Comparison of ENCODE assay signal across 1 cellular context in the genomic region with DNA sequence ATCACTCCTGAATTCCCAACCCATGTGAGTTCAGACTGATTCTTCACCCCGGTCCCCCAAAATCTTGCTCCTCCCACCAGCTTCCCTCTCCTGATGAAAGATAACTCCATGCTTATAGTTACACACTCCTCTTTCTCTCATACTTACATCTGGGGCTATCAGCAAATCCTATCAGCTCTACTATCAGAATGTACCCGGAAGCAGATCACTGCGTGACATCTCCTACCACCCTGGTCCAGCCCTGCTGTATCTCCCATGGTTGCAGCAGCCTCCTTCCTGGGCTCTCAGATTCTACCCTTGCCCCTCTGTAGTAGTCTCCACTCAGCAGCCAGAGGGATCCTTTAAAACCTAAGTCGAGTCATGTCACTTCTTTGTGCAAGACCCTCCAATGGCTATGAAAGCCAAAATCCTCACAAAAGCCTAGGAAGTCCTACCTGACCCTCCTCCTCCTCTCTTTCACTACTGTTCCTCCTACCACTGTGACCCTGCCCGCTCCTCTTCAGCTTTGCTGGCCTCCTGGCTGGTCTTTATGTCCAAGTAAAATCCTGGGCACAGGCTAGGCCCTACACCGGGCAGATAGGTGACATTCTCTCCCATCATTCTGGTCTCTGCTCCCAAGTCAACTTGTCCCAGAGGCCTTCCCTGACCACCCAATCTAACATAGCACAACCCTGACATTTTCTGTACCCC.
TF ChIP-seq lines count a peak whose summit lies in the region.

No MANE protein-coding gene starts in this region.

TF ChIP-seq in K562, 482 proteins besides CTCF, POLR2A, EP300 and RAD21 (continued from another document and continues in another):
- TF ChIP-seq JUND (IDR thresholded peaks at IDR 0.05; ENCODE audit: borderline replicate concordance, low read depth, low read length) (no peak), JUND (tag; IDR thresholded peaks at IDR 0.05; ENCODE audit: borderline replicate concordance, low read depth, low read length) (no peak; the same call in 2 of the 3 replicates), BHLHE40 (IDR thresholded peaks at IDR 0.05; ENCODE audit: low read length) (no peak), ZBTB26 (CRISPR knock-in tag; IDR thresholded peaks at IDR 0.05) (no peak), ELF1 (tag; IDR thresholded peaks at IDR 0.05) (peak; percentile 40; the same call in 1 of the 2 replicates), SNRNP70 (optimal IDR thresholded peaks at IDR 0.05; ENCODE audit: low read depth, low read length) (no peak), NR0B1 (IDR thresholded peaks at IDR 0.05; ENCODE audit: partially characterized antibody) (no peak), NR4A1 (CRISPR knock-in tag; IDR thresholded peaks at IDR 0.05) (no peak), NR4A1 (tag; IDR thresholded peaks at IDR 0.05) (peak; percentile 52; the same call in 1 of the 2 replicates), SREBF2 (CRISPR knock-in tag; IDR thresholded peaks at IDR 0.05) (no peak), CXXC5 (CRISPR knock-in tag; IDR thresholded peaks at IDR 0.05) (peak; percentile 28), KDM5B (IDR thresholded peaks at IDR 0.05; ENCODE audit: insufficient replicate concordance, low read depth, low read length) (no peak), ZBTB40 (IDR thresholded peaks at IDR 0.05) (peak; percentile 40; the same call in 1 of the 2 replicates), ZBTB40 (CRISPR knock-in tag; IDR thresholded peaks at IDR 0.05) (no peak), SIX5 (IDR thresholded peaks at IDR 0.05; ENCODE audit: borderline replicate concordance in 1 of 2, insufficient read depth in 1 of 2, low read depth in 1 of 2, low read length in 2 of 2) (0 out of 4 replicates have a peak, but pooled peaks of 1 of the 2 experiments have one; percentile 15), GTF3C2 (IDR thresholded peaks at IDR 0.05; ENCODE audit: borderline replicate concordance, extremely low read depth, insufficient read length) (no peak), ETS1 (conservative IDR thresholded peaks at IDR 0.05; ENCODE audit: control insufficient read depth, low read depth, low read length) (no peak), CTBP1 (IDR thresholded peaks at IDR 0.05; ENCODE audit: borderline replicate concordance) (peak; percentile 54; the same call in 1 of the 2 replicates), ZNF324 (CRISPR knock-in tag; IDR thresholded peaks at IDR 0.05) (no peak), EGR1 (conservative IDR thresholded peaks at IDR 0.05) (0 out of 2 replicates have a peak, but pooled peaks have one; percentile 16), THRB (CRISPR knock-in tag; conservative IDR thresholded peaks at IDR 0.05) (no peak), XRCC3 (IDR thresholded peaks at IDR 0.05) (no peak), EHMT2 (IDR thresholded peaks at IDR 0.05) (no peak), THRA (IDR thresholded peaks at IDR 0.05) (no peak)
- TF ChIP-seq, protein P1, sequence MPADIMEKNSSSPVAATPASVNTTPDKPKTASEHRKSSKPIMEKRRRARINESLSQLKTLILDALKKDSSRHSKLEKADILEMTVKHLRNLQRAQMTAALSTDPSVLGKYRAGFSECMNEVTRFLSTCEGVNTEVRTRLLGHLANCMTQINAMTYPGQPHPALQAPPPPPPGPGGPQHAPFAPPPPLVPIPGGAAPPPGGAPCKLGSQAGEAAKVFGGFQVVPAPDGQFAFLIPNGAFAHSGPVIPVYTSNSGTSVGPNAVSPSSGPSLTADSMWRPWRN (IDR thresholded peaks at IDR 0.05; ENCODE audit: low read depth), result no peak
- TF ChIP-seq, protein P2, sequence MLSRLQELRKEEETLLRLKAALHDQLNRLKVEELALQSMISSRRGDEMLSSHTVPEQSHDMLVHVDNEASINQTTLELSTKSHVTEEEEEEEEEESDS (CRISPR knock-in tag; IDR thresholded peaks at IDR 0.05), result no peak
- TF ChIP-seq, protein P3, sequence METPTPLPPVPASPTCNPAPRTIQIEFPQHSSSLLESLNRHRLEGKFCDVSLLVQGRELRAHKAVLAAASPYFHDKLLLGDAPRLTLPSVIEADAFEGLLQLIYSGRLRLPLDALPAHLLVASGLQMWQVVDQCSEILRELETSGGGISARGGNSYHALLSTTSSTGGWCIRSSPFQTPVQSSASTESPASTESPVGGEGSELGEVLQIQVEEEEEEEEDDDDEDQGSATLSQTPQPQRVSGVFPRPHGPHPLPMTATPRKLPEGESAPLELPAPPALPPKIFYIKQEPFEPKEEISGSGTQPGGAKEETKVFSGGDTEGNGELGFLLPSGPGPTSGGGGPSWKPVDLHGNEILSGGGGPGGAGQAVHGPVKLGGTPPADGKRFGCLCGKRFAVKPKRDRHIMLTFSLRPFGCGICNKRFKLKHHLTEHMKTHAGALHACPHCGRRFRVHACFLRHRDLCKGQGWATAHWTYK (CRISPR knock-in tag; IDR thresholded peaks at IDR 0.05), result 0 out of 2 replicates have a peak, but pooled peaks have one; percentile 34
